Comparison of ENCODE assay signal across 12 cellular contexts in the genomic region with DNA sequence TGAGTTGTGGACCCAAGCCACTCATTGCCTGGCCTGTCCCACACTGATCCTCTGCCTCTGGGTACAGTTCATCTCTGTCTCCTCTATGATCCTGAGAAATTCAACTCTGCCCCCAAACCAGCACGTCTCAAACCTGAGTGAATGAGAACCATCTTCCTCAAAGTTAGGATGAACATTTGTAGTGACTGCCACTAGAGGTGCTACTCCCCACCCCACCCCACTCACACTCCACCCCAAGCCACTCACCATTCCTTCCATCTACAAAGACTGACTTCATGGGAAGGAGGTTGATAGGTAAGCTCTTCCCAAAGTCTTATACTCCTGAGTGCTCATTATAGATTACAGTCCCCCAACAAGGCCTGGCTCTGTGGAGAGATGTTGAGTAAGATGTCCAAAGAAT. TPM values are rescaled to one million over a fixed set of nuclear protein-coding genes. Genes with fewer than 3 reads are reported as not detected.
DNase-seq lines count a peak whose midpoint lies in the region; ATAC-seq and TF ChIP-seq lines count a peak whose summit lies in the region.
"Had no signal": no experiment of that assay in that cellular context is flagged by ENCODE, and none has a peak within 500 bp of the region (broad histone marks: within the 10 kb centered on the region; RNA-seq: fewer than 3 reads in every experiment).

No MANE protein-coding gene starts in this region.

- DNase-seq in ELR (ENCODE audit: low read depth): peak; percentile 11
- DNase-seq in H9: no peak
- no peak for DNase-seq in WERI-Rb-1
- DNase-seq in osteocyte (ENCODE audit: extremely low spot score, unreplicated experiment): no peak
- DNase-seq in DMS53 treated with DMSO at 0.1 percent for 48 hours (lab: John Stamatoyannopoulos, UW; ENCODE audit: unreplicated experiment): no peak
- no peak for DNase-seq in activated T-helper 2 cell treated with anti-CD3 and anti-CD28 coated beads, Interferon-gamma antibody, Interleukin-2, Interleukin-4, amounts not matched to agents 10 μg/mL and 5 μg/mL and 100 μg/mL, durations not matched to agents 14 hours and 24 hours and 36 hours (ENCODE audit: low spot score)
- no peak for DNase-seq in SIG-M5 (lab: John Stamatoyannopoulos, UW)
- DNase-seq: CD8-positive, alpha-beta memory T cell; NCI-H2029; OCI-M1 had no signal

- H4K5ac ChIP-seq in H9 (ENCODE audit: insufficient read length, low read depth, low read length): no peak overlapping the region

- H3K4me2 ChIP-seq in H9 (ENCODE audit: insufficient read depth, insufficient read length, low read length): no peak overlapping the region

- intact Hi-C loops in activated T-helper 2 cell treated with anti-CD3 and anti-CD28 coated beads, Interferon-gamma antibody, Interleukin-2, Interleukin-4, amounts not matched to agents 10 μg/mL and 5 μg/mL and 100 μg/mL, durations not matched to agents 14 hours and 24 hours and 36 hours (cut with micrococcal nuclease): no loop called here

- TF ChIP-seq CTCF in H9 (conservative IDR thresholded peaks at IDR 0.05) (peak; percentile 39; the same call in 1 of the 3 replicates), WERI-Rb-1 (IDR thresholded peaks at IDR 0.05; ENCODE audit: low read depth, low read length) (peak; percentile 22; the same call in 1 of the 2 replicates), osteocyte (IDR thresholded peaks at IDR 0.05) (peak; percentile 13)

- WGBS in H9 (ENCODE audit: extremely low coverage, insufficient read length, low lambda C conversion rate): no CpG with 5 or more reads among the region's 1 CpG

- no peaks in the 10 kb centered on the region for H3K79me1 ChIP-seq in H9 (ENCODE audit: insufficient read depth, low read depth, low read length, poor library complexity, severe bottlenecking)

- H3K4me3 ChIP-seq in WERI-Rb-1 (ENCODE audit: low read depth, low read length): no peak overlapping the region

- H3K23me2 ChIP-seq in H9 (ENCODE audit: insufficient read length, low read depth, low read length, poor library complexity, severe bottlenecking): no peaks in the 10 kb centered on the region

- no peak overlapping the region for H3K23ac ChIP-seq in H9 (ENCODE audit: insufficient read length, low read depth, low read length)

- H3K56ac ChIP-seq in H9 (ENCODE audit: insufficient read length, low read depth, low read length): no peak overlapping the region

- no peak overlapping the region for H2AK5ac ChIP-seq in H9 (ENCODE audit: insufficient read length, low read length)

- H4K91ac ChIP-seq in H9 (ENCODE audit: insufficient read length, low read depth, low read length): no peak overlapping the region

- H3K4me3 Mint-ChIP-seq in H9 (no peak overlapping the region), osteocyte (ENCODE audit: unreplicated experiment) (no peak overlapping the region)
- H3K4me3 Mint-ChIP-seq in activated T-helper 2 cell treated with anti-CD3 and anti-CD28 coated beads, Interferon-gamma antibody, Interleukin-2, Interleukin-4, amounts not matched to agents 10 μg/mL and 5 μg/mL and 100 μg/mL, durations not matched to agents 14 hours and 24 hours and 36 hours (ENCODE audit: low read depth): no peak overlapping the region
- H3K4me3 Mint-ChIP-seq: CD8-positive, alpha-beta memory T cell; mesothelial cell of epicardium had no signal

- no peaks in the 10 kb centered on the region for H3K4me1 ChIP-seq in H9 (ENCODE audit: insufficient read depth, low read length)

- H3K4me1 Mint-ChIP-seq in H9: no peaks in the 10 kb centered on the region
- H3K4me1 Mint-ChIP-seq in osteocyte (ENCODE audit: unreplicated experiment): peaks cover 52% of the 10 kb centered on the region
- peaks cover 7% of the 10 kb centered on the region for H3K4me1 Mint-ChIP-seq in activated T-helper 2 cell treated with anti-CD3 and anti-CD28 coated beads, Interferon-gamma antibody, Interleukin-2, Interleukin-4, amounts not matched to agents 10 μg/mL and 5 μg/mL and 100 μg/mL, durations not matched to agents 14 hours and 24 hours and 36 hours (ENCODE audit: low read depth)
- H3K4me1 Mint-ChIP-seq: CD8-positive, alpha-beta memory T cell; mesothelial cell of epicardium had no signal

- H3K27me3 ChIP-seq in H9 (ENCODE audit: insufficient read depth, low read length): no peaks in the 10 kb centered on the region
- H3K27me3 ChIP-seq in WERI-Rb-1 (ENCODE audit: insufficient read depth, low read depth, severe bottlenecking): no peaks in the 10 kb centered on the region

- H3K79me2 ChIP-seq in H9 (ENCODE audit: insufficient read depth, low read length): no peaks in the 10 kb centered on the region

- H3K18ac ChIP-seq in H9 (ENCODE audit: insufficient read length, low read depth, low read length): no peak overlapping the region

- no peak overlapping the region for H3K14ac ChIP-seq in H9 (ENCODE audit: insufficient read depth, low read length)

- H3K36me3 Mint-ChIP-seq in H9 (ENCODE audit: insufficient read depth in 1 of 3, low read depth in 3 of 3): peaks cover 0 to 9% (median 4%) of the 10 kb centered on the region in 3 experiments; a peak in 1 of 7 replicates
- H3K36me3 Mint-ChIP-seq in osteocyte (ENCODE audit: unreplicated experiment): peaks cover 18% of the 10 kb centered on the region
- peaks cover 5% of the 10 kb centered on the region for H3K36me3 Mint-ChIP-seq in activated T-helper 2 cell treated with anti-CD3 and anti-CD28 coated beads, Interferon-gamma antibody, Interleukin-2, Interleukin-4, amounts not matched to agents 10 μg/mL and 5 μg/mL and 100 μg/mL, durations not matched to agents 14 hours and 24 hours and 36 hours (ENCODE audit: low read depth)

- H4K8ac ChIP-seq in H9 (replicated peaks; ENCODE audit: insufficient read length, low read depth, low read length): no peak overlapping the region

- H3K27ac ChIP-seq in H9 (ENCODE audit: insufficient read length, low read depth, low read length) (no peak overlapping the region), WERI-Rb-1 (no peak overlapping the region)

- no peak overlapping the region for H2AFZ ChIP-seq in H9 (ENCODE audit: low read length)

- no peak overlapping the region for H3K9ac ChIP-seq in H9 (ENCODE audit: extremely low read depth, insufficient read length, low read length)

- no peaks in the 10 kb centered on the region for H3K36me3 ChIP-seq in WERI-Rb-1

- H2BK120ac ChIP-seq in H9 (ENCODE audit: low read depth, low read length, poor library complexity, severe bottlenecking): no peak overlapping the region

- H2BK12ac ChIP-seq in H9 (ENCODE audit: insufficient read length, low read depth, low read length): no peak overlapping the region

- H3K27me3 Mint-ChIP-seq in H9 (ENCODE audit: low read depth) (no peaks in the 10 kb centered on the region), osteocyte (ENCODE audit: unreplicated experiment) (no peaks in the 10 kb centered on the region)
- no peaks in the 10 kb centered on the region for H3K27me3 Mint-ChIP-seq in activated T-helper 2 cell treated with anti-CD3 and anti-CD28 coated beads, Interferon-gamma antibody, Interleukin-2, Interleukin-4, amounts not matched to agents 10 μg/mL and 5 μg/mL and 100 μg/mL, durations not matched to agents 14 hours and 24 hours and 36 hours (ENCODE audit: low read depth)
- H3K27me3 Mint-ChIP-seq: CD8-positive, alpha-beta memory T cell had no signal

- no peak overlapping the region for H3K4ac ChIP-seq in H9 (ENCODE audit: low read depth, low read length)

- no peak overlapping the region for H3K27ac Mint-ChIP-seq in H9
- peak overlapping the region; percentile 87 for H3K27ac Mint-ChIP-seq in osteocyte (ENCODE audit: unreplicated experiment)
- H3K27ac Mint-ChIP-seq in activated T-helper 2 cell treated with anti-CD3 and anti-CD28 coated beads, Interferon-gamma antibody, Interleukin-2, Interleukin-4, amounts not matched to agents 10 μg/mL and 5 μg/mL and 100 μg/mL, durations not matched to agents 14 hours and 24 hours and 36 hours: no peak overlapping the region
- H3K27ac Mint-ChIP-seq: mesothelial cell of epicardium had no signal

- no peak overlapping the region for H2BK20ac ChIP-seq in H9 (ENCODE audit: low read depth, low read length, poor library complexity, severe bottlenecking)

- H2BK5ac ChIP-seq in H9 (ENCODE audit: insufficient read length, low read length): no peak overlapping the region

- H4K20me1 ChIP-seq in H9 (ENCODE audit: control insufficient read depth, insufficient read depth, insufficient read length): no peaks in the 10 kb centered on the region

- H3T11ph ChIP-seq in H9 (ENCODE audit: low read length): no peak overlapping the region

- peaks cover 6% of the 10 kb centered on the region in 2 experiments; a peak in 4 of 5 replicates for H3K9me3 Mint-ChIP-seq in H9
- no peaks in the 10 kb centered on the region for H3K9me3 Mint-ChIP-seq in osteocyte (ENCODE audit: unreplicated experiment)
- peaks cover 10% of the 10 kb centered on the region for H3K9me3 Mint-ChIP-seq in activated T-helper 2 cell treated with anti-CD3 and anti-CD28 coated beads, Interferon-gamma antibody, Interleukin-2, Interleukin-4, amounts not matched to agents 10 μg/mL and 5 μg/mL and 100 μg/mL, durations not matched to agents 14 hours and 24 hours and 36 hours

- H2BK15ac ChIP-seq in H9 (ENCODE audit: low read depth, low read length): no peak overlapping the region

- ATAC-seq in GM18907 (IDR thresholded peaks at IDR 0.05; ENCODE audit: unreplicated experiment): no peak

- H3K9me3 ChIP-seq in H9 (ENCODE audit: control insufficient read depth, low read depth, low read length) (no peaks in the 10 kb centered on the region), WERI-Rb-1 (ENCODE audit: severe bottlenecking) (no peaks in the 10 kb centered on the region)

RNA-seq across cellular contexts. Expression of a gene that starts 43.8 kb away (rescaled TPM):
- total RNA-seq in H9 (2021) (0.66 and 0.97 TPM in 2 replicates), osteocyte (6.8 and 10.1 TPM in 2 replicates)
- 0.80 and 0.84 TPM in 2 replicates for total RNA-seq in activated T-helper 2 cell treated with anti-CD3 and anti-CD28 coated beads, Interferon-gamma antibody, Interleukin-2, Interleukin-4, amounts not matched to agents 10 μg/mL and 5 μg/mL and 100 μg/mL, durations not matched to agents 14 hours and 24 hours and 36 hours
